ENCODE assay signal across 8 cellular contexts in genomic region chr5:115460476-115460875, GRCh38.
A peak's percentile ranks its signal among the peaks of the same experiment; 100 is the strongest.
DNase-seq lines count a peak whose midpoint lies in the region; ATAC-seq and TF ChIP-seq lines count a peak whose summit lies in the region.

No MANE protein-coding gene starts in this region.

- TF ChIP-seq CTCF in smooth muscle cell (IDR thresholded peaks at IDR 0.05; ENCODE audit: borderline replicate concordance, insufficient read depth, poor library complexity, severe bottlenecking), result no peak

- H3K4me3 ChIP-seq in smooth muscle cell, result no peak overlapping the region

- DNase-seq in Daoy (ENCODE audit: low read depth) (peak; percentile 90), cerebellar cortex (ENCODE audit: low spot score) (peak; percentile 35), smooth muscle cell (lab: John Stamatoyannopoulos, UW; ENCODE audit: unreplicated experiment) (no peak), NCI-H446 treated with DMSO at 0.1 percent for 48 hours (lab: John Stamatoyannopoulos, UW) (no peak), activated gamma-delta T cell treated with Interleukin-2 at 50 U/mL for 16 hours (no peak)

- H2AFZ ChIP-seq in smooth muscle cell (ENCODE audit: low read depth), result no peak overlapping the region

- H3K27ac ChIP-seq in smooth muscle cell (ENCODE audit: low read depth), result peak overlapping the region; percentile 95

- no peaks in the 10 kb centered on the region for H3K9me3 ChIP-seq in smooth muscle cell (replicated peaks; ENCODE audit: low read depth)

- H3K36me3 ChIP-seq in smooth muscle cell (ENCODE audit: low read depth), result no peaks in the 10 kb centered on the region

- H3K27me3 ChIP-seq in smooth muscle cell (ENCODE audit: low read depth), result no peaks in the 10 kb centered on the region

- H3K9ac ChIP-seq in smooth muscle cell (ENCODE audit: low read depth), result peak overlapping the region; percentile 73

- 20% methylated on average over 2 of the region's 2 CpGs for WGBS in smooth muscle cell (ENCODE audit: low lambda C conversion rate)

- H3K79me2 ChIP-seq in smooth muscle cell (ENCODE audit: low read depth), result no peaks in the 10 kb centered on the region

- peaks cover 51% of the 10 kb centered on the region for H3K4me1 ChIP-seq in smooth muscle cell (ENCODE audit: low read depth)

- peaks cover 11% of the 10 kb centered on the region for H3F3A ChIP-seq in smooth muscle cell (ENCODE audit: low read depth)

- ATAC-seq in GM19455 (IDR thresholded peaks at IDR 0.05; ENCODE audit: unreplicated experiment) (peak; percentile 66), HG03571 (IDR thresholded peaks at IDR 0.05; ENCODE audit: unreplicated experiment) (peak; percentile 77), GM19324 (IDR thresholded peaks at IDR 0.05; ENCODE audit: low FRiP score, unreplicated experiment) (no peak)

- peak overlapping the region; percentile 69 for H3K4me2 ChIP-seq in smooth muscle cell

- H4K20me1 ChIP-seq in smooth muscle cell (ENCODE audit: low read depth), result no peaks in the 10 kb centered on the region

Comparison
In these comparisons a context has a peak if more than half of its experiments do, and no peak if none do; other contexts are left out.
1. DNase-seq: peak in Daoy (single experiment) and cerebellar cortex (single experiment); none in smooth muscle cell (single experiment), NCI-H446 treated with DMSO at 0.1 percent for 48 hours (single experiment) and activated gamma-delta T cell treated with Interleukin-2 at 50 U/mL for 16 hours (single experiment).